17 cellular contexts compared by ENCODE assay signal in genomic region chr6:114735118-114735730, GRCh38.
A peak's percentile ranks its signal among the peaks of the same experiment; 100 is the strongest.
DNase-seq lines count a peak whose midpoint lies in the region; TF ChIP-seq lines count a peak whose summit lies in the region.
"Had no signal": no experiment of that assay in that cellular context is flagged by ENCODE, and none has a peak within 500 bp of the region (broad histone marks: within the 10 kb centered on the region; RNA-seq: fewer than 3 reads in every experiment).

No MANE protein-coding gene starts in this region.

- peak; percentile 22 for TF ChIP-seq CTCF in astrocyte of the spinal cord (IDR thresholded peaks at IDR 0.05; ENCODE audit: low read depth, low read length)

- in situ Hi-C loops in astrocyte of the spinal cord (cut with HindIII; ENCODE audit: low sequenced_read_pairs) = no loop called here

- no peaks in the 10 kb centered on the region for H3K9me3 ChIP-seq in mesodermal cell (ENCODE audit: control insufficient read depth, low read length)
- H3K9me3 ChIP-seq: upper lobe of left lung had no signal

- DNase-seq in A172 (ENCODE audit: low spot score) (peak; percentile 23), LHCN-M2 (ENCODE audit: low read depth) (peak; percentile 19), astrocyte of the spinal cord (ENCODE audit: low read depth, low spot score) (peak; percentile 53), hepatic stellate cell (ENCODE audit: low spot score) (no peak), NCI-H748 (lab: John Stamatoyannopoulos, UW; ENCODE audit: unreplicated experiment) (no peak), NCI-H1105 treated with DMSO at 0.1 percent for 48 hours (lab: John Stamatoyannopoulos, UW) (no peak)
- DNase-seq in activated CD4-positive, alpha-beta T cell treated with anti-CD3 and anti-CD28 coated beads for 48 hours = no peak
- DNase-seq: activated CD8-positive, alpha-beta memory T cell treated with anti-CD3 and anti-CD28 coated beads for 24 hours; activated naive CD8-positive, alpha-beta T cell treated with anti-CD3 and anti-CD28 coated beads, Interleukin-2, amount 50 U/mL, for 24 hours; caudate nucleus; effector CD8-positive, alpha-beta T cell; MM.1S; NCI-H187 treated with DMSO at 0.1 percent for 48 hours; NCI-H510A treated with DMSO at 0.1 percent for 48 hours; PC-9; upper lobe of left lung had no signal

- H3K4me3 ChIP-seq in astrocyte of the spinal cord (ENCODE audit: low read depth, low read length) (no peak overlapping the region), mesodermal cell (ENCODE audit: extremely low read depth, insufficient read depth, low read length, poor library complexity, severe bottlenecking) (no peak overlapping the region)
- H3K4me3 ChIP-seq: PC-9, upper lobe of left lung had no signal

- peaks cover 8% of the 10 kb centered on the region for H3K4me1 ChIP-seq in mesodermal cell (ENCODE audit: control insufficient read depth, insufficient read depth, low read length, poor library complexity, severe bottlenecking)
- H3K4me1 ChIP-seq: upper lobe of left lung had no signal

- no peaks in the 10 kb centered on the region for H3K36me3 ChIP-seq in mesodermal cell (ENCODE audit: control insufficient read depth, insufficient read depth, low read length)
- H3K36me3 ChIP-seq: upper lobe of left lung had no signal

- WGBS in mesodermal cell (ENCODE audit: insufficient coverage in 2 of 2), 2 experiments = 86 to 93% methylated on average over 1 to 2 of the region's 4 CpGs

- peak overlapping the region; percentile 47 for H3K27ac ChIP-seq in mesodermal cell (ENCODE audit: low read depth, low read length, severe bottlenecking)
- H3K27ac ChIP-seq: PC-9, upper lobe of left lung had no signal

Comparison
In these comparisons a context has a peak if more than half of its experiments do, and no peak if none do; other contexts are left out.
1. DNase-seq: peak in A172 (single experiment), LHCN-M2 (single experiment) and astrocyte of the spinal cord (single experiment); none in activated CD4-positive, alpha-beta T cell treated with anti-CD3 and anti-CD28 coated beads for 48 hours (single experiment), hepatic stellate cell (single experiment), NCI-H748 (single experiment) and NCI-H1105 treated with DMSO at 0.1 percent for 48 hours (single experiment).